In the genomic region with DNA sequence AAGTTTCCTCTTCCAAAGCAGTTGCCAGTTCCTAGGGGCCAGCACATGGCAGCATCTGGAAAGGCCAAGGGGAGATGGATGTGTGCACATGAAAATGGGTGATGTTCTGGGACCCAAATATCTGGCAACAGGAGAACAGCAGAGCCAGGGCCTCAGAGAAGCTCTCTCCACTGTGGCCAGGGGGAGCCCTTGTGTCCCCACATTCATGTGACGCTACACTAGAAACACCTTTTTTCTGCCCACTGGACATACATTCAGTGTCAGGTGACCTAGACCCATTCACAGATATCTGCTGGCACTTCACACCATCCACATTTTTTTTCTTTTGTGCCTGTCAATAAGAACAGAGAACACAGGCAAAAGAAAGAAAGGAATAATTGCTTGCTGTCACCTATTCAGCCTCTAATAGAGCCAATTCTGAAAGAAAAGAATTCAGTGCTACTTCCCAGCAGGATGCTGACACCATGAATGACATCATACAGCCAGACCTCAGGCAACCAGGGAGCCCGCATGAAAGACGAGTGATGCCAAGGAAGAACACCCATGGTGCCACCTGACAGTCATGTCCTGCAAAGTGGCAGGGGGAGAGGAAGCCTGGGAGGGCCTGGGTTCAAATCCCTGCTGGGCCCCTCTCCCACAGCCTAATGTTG, we compare ENCODE assay signal across 1 cellular context.
TF ChIP-seq lines count a peak whose summit lies in the region.

No MANE protein-coding gene starts in this region.

TF ChIP-seq in neural cell, 6 proteins besides CTCF, POLR2A, EP300 and RAD21:
- TF ChIP-seq POLR2AphosphoS5 (IDR thresholded peaks at IDR 0.05) (peak; percentile 79), SMC3 (conservative IDR thresholded peaks at IDR 0.05; ENCODE audit: poor library complexity) (peak; percentile 48), MXI1 (conservative IDR thresholded peaks at IDR 0.05; ENCODE audit: poor library complexity, severe bottlenecking) (peak; percentile 13), TAF1 (IDR thresholded peaks at IDR 0.05; ENCODE audit: low read depth) (no peak), EZH2 (IDR thresholded peaks at IDR 0.05; ENCODE audit: borderline replicate concordance, insufficient read depth, low read length, poor library complexity, severe bottlenecking) (no peak)
- TF ChIP-seq, protein P1, sequence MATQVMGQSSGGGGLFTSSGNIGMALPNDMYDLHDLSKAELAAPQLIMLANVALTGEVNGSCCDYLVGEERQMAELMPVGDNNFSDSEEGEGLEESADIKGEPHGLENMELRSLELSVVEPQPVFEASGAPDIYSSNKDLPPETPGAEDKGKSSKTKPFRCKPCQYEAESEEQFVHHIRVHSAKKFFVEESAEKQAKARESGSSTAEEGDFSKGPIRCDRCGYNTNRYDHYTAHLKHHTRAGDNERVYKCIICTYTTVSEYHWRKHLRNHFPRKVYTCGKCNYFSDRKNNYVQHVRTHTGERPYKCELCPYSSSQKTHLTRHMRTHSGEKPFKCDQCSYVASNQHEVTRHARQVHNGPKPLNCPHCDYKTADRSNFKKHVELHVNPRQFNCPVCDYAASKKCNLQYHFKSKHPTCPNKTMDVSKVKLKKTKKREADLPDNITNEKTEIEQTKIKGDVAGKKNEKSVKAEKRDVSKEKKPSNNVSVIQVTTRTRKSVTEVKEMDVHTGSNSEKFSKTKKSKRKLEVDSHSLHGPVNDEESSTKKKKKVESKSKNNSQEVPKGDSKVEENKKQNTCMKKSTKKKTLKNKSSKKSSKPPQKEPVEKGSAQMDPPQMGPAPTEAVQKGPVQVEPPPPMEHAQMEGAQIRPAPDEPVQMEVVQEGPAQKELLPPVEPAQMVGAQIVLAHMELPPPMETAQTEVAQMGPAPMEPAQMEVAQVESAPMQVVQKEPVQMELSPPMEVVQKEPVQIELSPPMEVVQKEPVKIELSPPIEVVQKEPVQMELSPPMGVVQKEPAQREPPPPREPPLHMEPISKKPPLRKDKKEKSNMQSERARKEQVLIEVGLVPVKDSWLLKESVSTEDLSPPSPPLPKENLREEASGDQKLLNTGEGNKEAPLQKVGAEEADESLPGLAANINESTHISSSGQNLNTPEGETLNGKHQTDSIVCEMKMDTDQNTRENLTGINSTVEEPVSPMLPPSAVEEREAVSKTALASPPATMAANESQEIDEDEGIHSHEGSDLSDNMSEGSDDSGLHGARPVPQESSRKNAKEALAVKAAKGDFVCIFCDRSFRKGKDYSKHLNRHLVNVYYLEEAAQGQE (IDR thresholded peaks at IDR 0.05; ENCODE audit: borderline replicate concordance): peak; percentile 49
